8 cellular contexts compared by ENCODE assay signal in genomic region chr9:124280176-124280691, GRCh38. TPM values are rescaled to one million over a fixed set of nuclear protein-coding genes. Genes with fewer than 3 reads are reported as not detected.
DNase-seq lines count a peak whose midpoint lies in the region; ATAC-seq, FAIRE-seq and TF ChIP-seq lines count a peak whose summit lies in the region.

No MANE protein-coding gene starts in this region.

- H3K4me1 Mint-ChIP-seq in CD8-positive, alpha-beta T cell (ENCODE audit: low read depth) = peaks cover 1% of the 10 kb centered on the region

- H3K79me1 ChIP-seq in neuronal stem cell (ENCODE audit: low read depth, low read length) = peaks cover 27% of the 10 kb centered on the region

- H3K4me3 Mint-ChIP-seq in CD8-positive, alpha-beta T cell = no peak overlapping the region

- FAIRE-seq in A549 (lab: Jason Lieb, UNC) (no peak), RCC 7860 (lab: Jason Lieb, UNC) (no peak), GM19239 (lab: Jason Lieb, UNC) (no peak)

- H4K8ac ChIP-seq in neuronal stem cell (ENCODE audit: low read depth, low read length) = no peak overlapping the region

- H4K20me1 ChIP-seq in fibroblast of lung (ENCODE audit: control insufficient read depth, extremely low read depth, insufficient read depth, low read length) = no peaks in the 10 kb centered on the region

- no peak overlapping the region for H2BK12ac ChIP-seq in neuronal stem cell (ENCODE audit: low read length)

- H3K4me2 ChIP-seq in A549 (0 out of 3 replicates have a peak overlapping the region, but pooled peaks have one; percentile 18), fibroblast of lung (ENCODE audit: extremely low read depth, insufficient read depth, low read length) (no peak overlapping the region), neuronal stem cell (ENCODE audit: insufficient read depth, low read length, poor library complexity, severe bottlenecking) (no peak overlapping the region)

- TF ChIP-seq POLR2A in A549 (IDR thresholded peaks at IDR 0.05; ENCODE audit: low read length) = no peak

- no peaks in the 10 kb centered on the region for H3K9me3 Mint-ChIP-seq in CD8-positive, alpha-beta T cell

- H3K4me3 ChIP-seq in A549 = no peak overlapping the region
- no peak overlapping the region for H3K4me3 ChIP-seq in fibroblast of lung (replicated peaks in 1 of 4; ENCODE audit: control extremely low read depth in 1 of 4, insufficient read depth in 1 of 4, low read depth in 3 of 4, low read length in 4 of 4)
- H3K4me3 ChIP-seq in neuronal stem cell (ENCODE audit: low read length in 2 of 2) = no peak overlapping the region
- no peak overlapping the region for H3K4me3 ChIP-seq in CD8-positive, alpha-beta T cell (ENCODE audit: low read depth, low read length)

- POLR2A ChIA-PET in A549 (lab: Yijun Ruan, JAX) = no interaction called here
- POLR2A ChIA-PET in CD8-positive, alpha-beta T cell (lab: Charles Lee) = no interaction called here

- no peak overlapping the region for H2BK5ac ChIP-seq in neuronal stem cell (ENCODE audit: low read length)

- H3K36me3 ChIP-seq in fibroblast of lung (ENCODE audit: control insufficient read depth, insufficient read depth, low read length) (peaks cover 2% of the 10 kb centered on the region), neuronal stem cell (replicated peaks in 1 of 2; ENCODE audit: control insufficient read depth in 2 of 2, insufficient read depth in 2 of 2, low read length in 2 of 2) (peaks cover 0 to 15% of the 10 kb centered on the region in 2 donors)
- no peaks in the 10 kb centered on the region for H3K36me3 ChIP-seq in CD8-positive, alpha-beta T cell (ENCODE audit: insufficient read depth, low read length)

- no peak for DNase-seq in A549 (ENCODE audit: low read depth in 1 of 2, low spot score in 1 of 2)
- DNase-seq in RCC 7860 (ENCODE audit: low spot score) = peak; percentile 49
- peak; percentile 93 for DNase-seq in fibroblast of lung (ENCODE audit: low read depth in 2 of 2)
- no peak for DNase-seq in neuronal stem cell (ENCODE audit: low spot score)
- DNase-seq in GM19239 (ENCODE audit: insufficient read length, low spot score) = no peak
- no peak for DNase-seq in CD8-positive, alpha-beta T cell
- DNase-seq in dedifferentiated amniotic fluid mesenchymal stem cell (ENCODE audit: extremely low spot score) = no peak

- H3K9me3 ChIP-seq in A549 (no peaks in the 10 kb centered on the region), fibroblast of lung (ENCODE audit: control insufficient read depth, insufficient read depth, low read depth, low read length) (no peaks in the 10 kb centered on the region), neuronal stem cell (replicated peaks in 1 of 2; ENCODE audit: control insufficient read depth in 2 of 2, insufficient read depth in 1 of 2, low read depth in 1 of 2, low read length in 2 of 2) (peaks cover 0 to 5% of the 10 kb centered on the region in 2 donors)
- H3K9me3 ChIP-seq in CD8-positive, alpha-beta T cell (ENCODE audit: low read length) = no peaks in the 10 kb centered on the region

- no peak overlapping the region for H2BK120ac ChIP-seq in neuronal stem cell (ENCODE audit: low read depth, low read length)

- H3K27ac ChIP-seq in A549 (peak overlapping the region; percentile 51 to 89; a peak in 5 of 6 replicates), fibroblast of lung (ENCODE audit: insufficient read depth, low read length) (peak overlapping the region; percentile 69), neuronal stem cell (replicated peaks; ENCODE audit: low read length) (no peak overlapping the region)
- no peak overlapping the region for H3K27ac ChIP-seq in CD8-positive, alpha-beta T cell (ENCODE audit: low read depth, low read length)

- WGBS in A549 (ENCODE audit: missing lambda C conversion rate) = 87% methylated on average over 16 of the region's 16 CpGs
- WGBS in neuronal stem cell (ENCODE audit: extremely low coverage in 2 of 2, insufficient read length in 2 of 2, insufficient replicate concordance in 1 of 2), 2 donors = no CpG with 5 or more reads among the region's 16 CpGs

- H2AFZ ChIP-seq in fibroblast of lung (ENCODE audit: low read length) (no peak overlapping the region), neuronal stem cell (ENCODE audit: low read length) (no peak overlapping the region)

- H3K4me1 ChIP-seq in A549 (peaks cover 60% of the 10 kb centered on the region), fibroblast of lung (ENCODE audit: control insufficient read depth, extremely low read depth, insufficient read depth, low read length) (peaks cover 34% of the 10 kb centered on the region), neuronal stem cell (ENCODE audit: control insufficient read depth in 2 of 2, insufficient read depth in 1 of 2, low read depth in 1 of 2, low read length in 2 of 2) (peaks cover 24 to 27% of the 10 kb centered on the region in 2 donors)
- no peaks in the 10 kb centered on the region for H3K4me1 ChIP-seq in CD8-positive, alpha-beta T cell (ENCODE audit: insufficient read depth, low read length)

- H3K23ac ChIP-seq in neuronal stem cell (ENCODE audit: low read depth, low read length, poor library complexity) = no peak overlapping the region

- no peak overlapping the region for H3K14ac ChIP-seq in neuronal stem cell (ENCODE audit: low read length)

- no peak overlapping the region for H4K91ac ChIP-seq in neuronal stem cell (ENCODE audit: low read depth, low read length, poor library complexity)

- no peak overlapping the region for H2AK5ac ChIP-seq in neuronal stem cell (ENCODE audit: low read depth, low read length)

- H3K9ac ChIP-seq in fibroblast of lung (ENCODE audit: insufficient read depth, low read length) (no peak overlapping the region), neuronal stem cell (ENCODE audit: low read depth, low read length, poor library complexity) (no peak overlapping the region)

- TF ChIP-seq CTCF in A549 (IDR thresholded peaks at IDR 0.05) (no peak), fibroblast of lung (conservative IDR thresholded peaks at IDR 0.05 in 1 of 2, IDR thresholded peaks at IDR 0.05 in 1 of 2; ENCODE audit: low read depth in 1 of 2, low read length in 2 of 2) (no peak)
- TF ChIP-seq CTCF in CD8-positive, alpha-beta T cell (IDR thresholded peaks at IDR 0.05) = no peak

- no peaks in the 10 kb centered on the region for H3K27me3 ChIP-seq in fibroblast of lung (ENCODE audit: control insufficient read depth, insufficient read depth, low read length)
- no peaks in the 10 kb centered on the region for H3K27me3 ChIP-seq in neuronal stem cell (ENCODE audit: control insufficient read depth in 3 of 3, insufficient read depth in 3 of 3, low read depth in 1 of 3, low read length in 3 of 3)
- no peaks in the 10 kb centered on the region for H3K27me3 ChIP-seq in CD8-positive, alpha-beta T cell (ENCODE audit: insufficient read depth, low read length)

- no peak overlapping the region for H2BK15ac ChIP-seq in neuronal stem cell (ENCODE audit: low read length)

- H3K36me3 Mint-ChIP-seq in CD8-positive, alpha-beta T cell = no peaks in the 10 kb centered on the region

- H3K79me2 ChIP-seq in fibroblast of lung (ENCODE audit: control insufficient read depth, insufficient read depth, low read length) = peaks cover 95% of the 10 kb centered on the region

- no peak overlapping the region for H3K27ac Mint-ChIP-seq in CD8-positive, alpha-beta T cell

- H3K27me3 Mint-ChIP-seq in CD8-positive, alpha-beta T cell (ENCODE audit: low read depth) = no peaks in the 10 kb centered on the region

- H3K18ac ChIP-seq in neuronal stem cell (ENCODE audit: low read length) = peak overlapping the region; percentile 24

- TF ChIP-seq RAD21 in A549 (conservative IDR thresholded peaks at IDR 0.05 in 1 of 2, IDR thresholded peaks at IDR 0.05 in 1 of 2) = no peak

- intact Hi-C loops in CD8-positive, alpha-beta T cell (cut with DNase I, micrococcal nuclease) = no loop called here

- TF ChIP-seq EP300 in A549 (IDR thresholded peaks at IDR 0.05) = no peak

- H3K4ac ChIP-seq in neuronal stem cell (ENCODE audit: low read length) = no peak overlapping the region

- CTCF ChIA-PET in A549 (lab: Yijun Ruan, JAX) = interaction anchor here (0.8 to 1.6 kb wide), 5 partner anchors 10 to 154 kb away, joined by 3 to 4 read pairs (median 3); no protein-coding TSS in a partner anchor
- CTCF ChIA-PET in CD8-positive, alpha-beta T cell (lab: Charles Lee) = no interaction called here

- ATAC-seq in A549 = no peak
- no peak for ATAC-seq in GM21825 (IDR thresholded peaks at IDR 0.05; ENCODE audit: unreplicated experiment)
- no peak for ATAC-seq in CD8-positive, alpha-beta T cell

TF ChIP-seq in A549, 52 proteins besides CTCF, POLR2A, EP300 and RAD21:
- no peak for TF ChIP-seq NPAS2 (CRISPR knock-in tag; IDR thresholded peaks at IDR 0.05; ENCODE audit: borderline replicate concordance)
- no peak for TF ChIP-seq SREBF2 (IDR thresholded peaks at IDR 0.05)
- no peak for TF ChIP-seq HOXB5 (CRISPR knock-in tag; IDR thresholded peaks at IDR 0.05)
- no peak for TF ChIP-seq ESRRA (IDR thresholded peaks at IDR 0.05; ENCODE audit: borderline replicate concordance, low read length)
- no peak for TF ChIP-seq POLR2AphosphoS2 (conservative IDR thresholded peaks at IDR 0.05; ENCODE audit: low read length)
- TF ChIP-seq NFE2L2 (conservative IDR thresholded peaks at IDR 0.05; ENCODE audit: low read length) = no peak
- no peak for TF ChIP-seq FOXS1 (CRISPR knock-in tag; IDR thresholded peaks at IDR 0.05)
- TF ChIP-seq RCOR1 (IDR thresholded peaks at IDR 0.05; ENCODE audit: low read depth, low read length) = no peak
- no peak for TF ChIP-seq RARB (CRISPR knock-in tag; IDR thresholded peaks at IDR 0.05)
- TF ChIP-seq TP53 (CRISPR knock-in tag; IDR thresholded peaks at IDR 0.05) = no peak
- no peak for TF ChIP-seq TFCP2L1 (CRISPR knock-in tag; IDR thresholded peaks at IDR 0.05)

RNA-seq across cellular contexts. Expression of gene NEK6, which starts 22.5 kb away (rescaled TPM):
- polyA plus RNA-seq in A549 (2011; rRNA removed) (33.7 and 38.7 TPM in 2 replicates), A549 (2017; fragmentation: RNase III; extraction: RNeasy Plus Mini Kit Qiagen cat#74134 plus additional on column Dnase treatment) (26.1 to 38.6 TPM (median 29.8 TPM) in 3 replicates), fibroblast of lung (71.4 and 102 TPM in 2 replicates)
- polyA plus RNA-seq in A549 (2012; cell fraction: cytosol; rRNA removed) = 52.0 and 59.5 TPM in 2 replicates
- 64.3 and 69.2 TPM in 2 replicates for polyA plus RNA-seq in A549 (2012; cell fraction: nucleus; rRNA removed)
- polyA minus RNA-seq in A549 (2011; rRNA and poly(A)+ RNA removed) = 49.7 and 58.1 TPM in 2 replicates
- 64.5 and 71.2 TPM in 2 replicates for total RNA-seq in fibroblast of lung
- polyA plus RNA-seq in fibroblast of lung (2012) = 55.8 and 75.3 TPM in 2 replicates
- 119 and 153 TPM in 2 replicates for polyA minus RNA-seq in fibroblast of lung (ENCODE audit: low replicate concordance)
- 43.4 TPM for polyA plus RNA-seq in neuronal stem cell (2013, experiment 1 of 2)
- polyA plus RNA-seq in neuronal stem cell (2013, experiment 2 of 2) = 43.4 TPM
- total RNA-seq in CD8-positive, alpha-beta T cell = 1 to 10 TPM; 2.0 to 2.5 TPM

Comparison
In these comparisons a context has a peak if more than half of its experiments do, and no peak if none do; other contexts are left out.
1. DNase-seq: peak in RCC 7860 (single experiment) and fibroblast of lung (2 of 2); none in A549 (0 of 2), neuronal stem cell (single experiment), GM19239 (single experiment), CD8-positive, alpha-beta T cell (0 of 7) and dedifferentiated amniotic fluid mesenchymal stem cell (single experiment).
2. H3K27ac ChIP-seq: peak in A549 (2 of 2) and fibroblast of lung (single experiment); none in neuronal stem cell (single experiment) and CD8-positive, alpha-beta T cell (single experiment).
3. RNA of gene NEK6, which starts 22.5 kb away (total RNA-seq): 64.5 to 71.2 TPM in fibroblast of lung; 2.0 to 2.5 TPM in CD8-positive, alpha-beta T cell; every median in the first group is over 10 times any median in the second.